Comparison of ENCODE assay signal across 8 cellular contexts in genomic region chr22:25702046-25702445, GRCh38. TPM values are rescaled to one million over a fixed set of nuclear protein-coding genes. Genes with fewer than 3 reads are reported as not detected.
DNase-seq lines count a peak whose midpoint lies in the region; ATAC-seq and TF ChIP-seq lines count a peak whose summit lies in the region.

No MANE protein-coding gene starts in this region.

- H3K27me3 ChIP-seq in OCI-LY3 (ENCODE audit: low read depth, low read length): no peaks in the 10 kb centered on the region

- POLR2A ChIA-PET in activated CD4-positive, alpha-beta T cell treated with anti-CD3 and anti-CD28 coated beads, Interleukin-2, amount 10 ng/mL, durations not matched to agents 7 days and 5 days (lab: Charles Lee): no interaction called here

- H3K4me1 Mint-ChIP-seq in activated CD4-positive, alpha-beta T cell treated with anti-CD3 and anti-CD28 coated beads, Interleukin-2, amount 10 ng/mL, durations not matched to agents 7 days and 5 days: peaks cover 64% of the 10 kb centered on the region
- peaks cover 8 to 14% of the 10 kb centered on the region in 2 donors for H3K4me1 Mint-ChIP-seq in stimulated activated naive B cell treated with anti-CD40 and anti-IgM and Interleukin-4, amounts not matched to agents 10 μg/mL and 1 μg/mL and 100 μg/mL, for 72 hours

- H3K9me3 ChIP-seq in OCI-LY3 (ENCODE audit: insufficient read depth, low read length): no peaks in the 10 kb centered on the region

- peak; percentile 73 for TF ChIP-seq CTCF in OCI-LY3 (IDR thresholded peaks at IDR 0.05; ENCODE audit: low read depth, low read length)

- peak overlapping the region; percentile 79 for H3K9ac ChIP-seq in OCI-LY3 (ENCODE audit: low read length)

- no peaks in the 10 kb centered on the region for H4K20me1 ChIP-seq in OCI-LY3 (ENCODE audit: insufficient read depth, low read length)

- H3K36me3 Mint-ChIP-seq in activated CD4-positive, alpha-beta T cell treated with anti-CD3 and anti-CD28 coated beads, Interleukin-2, amount 10 ng/mL, durations not matched to agents 7 days and 5 days (ENCODE audit: low read depth): peaks cover 54% of the 10 kb centered on the region
- H3K36me3 Mint-ChIP-seq in stimulated activated naive B cell treated with anti-CD40 and anti-IgM and Interleukin-4, amounts not matched to agents 10 μg/mL and 1 μg/mL and 100 μg/mL, for 72 hours: peaks cover 30 to 63% of the 10 kb centered on the region in 2 donors

- H3K36me3 ChIP-seq in OCI-LY3 (replicated peaks; ENCODE audit: low read depth, low read length): peaks cover 25% of the 10 kb centered on the region

- no peak for ATAC-seq in stimulated activated naive B cell treated with anti-CD40 and anti-IgM and Interleukin-4, amounts not matched to agents 10 μg/mL and 1 μg/mL and 100 μg/mL, for 72 hours (replicated peaks)
- ATAC-seq in HG02623 (IDR thresholded peaks at IDR 0.05; ENCODE audit: unreplicated experiment): no peak

- H2AFZ ChIP-seq in OCI-LY3 (ENCODE audit: low read depth, low read length): no peak overlapping the region

- H3K4me2 ChIP-seq in OCI-LY3 (ENCODE audit: low read length): peak overlapping the region; percentile 72

- no peaks in the 10 kb centered on the region for H3K9me3 Mint-ChIP-seq in activated CD4-positive, alpha-beta T cell treated with anti-CD3 and anti-CD28 coated beads, Interleukin-2, amount 10 ng/mL, durations not matched to agents 7 days and 5 days
- no peaks in the 10 kb centered on the region for H3K9me3 Mint-ChIP-seq in stimulated activated naive B cell treated with anti-CD40 and anti-IgM and Interleukin-4, amounts not matched to agents 10 μg/mL and 1 μg/mL and 100 μg/mL, for 72 hours

- no peaks in the 10 kb centered on the region for H3K27me3 Mint-ChIP-seq in activated CD4-positive, alpha-beta T cell treated with anti-CD3 and anti-CD28 coated beads, Interleukin-2, amount 10 ng/mL, durations not matched to agents 7 days and 5 days
- H3K27me3 Mint-ChIP-seq in stimulated activated naive B cell treated with anti-CD40 and anti-IgM and Interleukin-4, amounts not matched to agents 10 μg/mL and 1 μg/mL and 100 μg/mL, for 72 hours: no peaks in the 10 kb centered on the region

- CTCF ChIA-PET in activated CD4-positive, alpha-beta T cell treated with anti-CD3 and anti-CD28 coated beads, Interleukin-2, amount 10 ng/mL, durations not matched to agents 7 days and 5 days (lab: Charles Lee): interaction anchor here (1.4 kb wide), 1 partner anchor 71 kb away, joined by 6 read pairs; no protein-coding TSS in a partner anchor

- H3K4me3 ChIP-seq in OCI-LY3 (ENCODE audit: low read length): peak overlapping the region; percentile 56

- no peak for TF ChIP-seq POLR2A in erythroblast (IDR thresholded peaks at IDR 0.05; ENCODE audit: low read length)

- peak overlapping the region; percentile 91 for H3K27ac ChIP-seq in OCI-LY3 (ENCODE audit: low read length)

- peak overlapping the region; percentile 12 for H3K4me3 Mint-ChIP-seq in activated CD4-positive, alpha-beta T cell treated with anti-CD3 and anti-CD28 coated beads, Interleukin-2, amount 10 ng/mL, durations not matched to agents 7 days and 5 days
- H3K4me3 Mint-ChIP-seq in stimulated activated naive B cell treated with anti-CD40 and anti-IgM and Interleukin-4, amounts not matched to agents 10 μg/mL and 1 μg/mL and 100 μg/mL, for 72 hours: no peak overlapping the region

- peaks cover 56% of the 10 kb centered on the region for H3K4me1 ChIP-seq in OCI-LY3 (ENCODE audit: low read length)

- peak overlapping the region; percentile 91 for H3K27ac Mint-ChIP-seq in activated CD4-positive, alpha-beta T cell treated with anti-CD3 and anti-CD28 coated beads, Interleukin-2, amount 10 ng/mL, durations not matched to agents 7 days and 5 days
- H3K27ac Mint-ChIP-seq in stimulated activated naive B cell treated with anti-CD40 and anti-IgM and Interleukin-4, amounts not matched to agents 10 μg/mL and 1 μg/mL and 100 μg/mL, for 72 hours: peak overlapping the region; percentile 37

- DNase-seq in activated CD4-positive, alpha-beta T cell treated with anti-CD3 and anti-CD28 coated beads, Interleukin-2, amount 10 ng/mL, durations not matched to agents 7 days and 5 days: no peak
- no peak for DNase-seq in activated CD4-positive, alpha-beta T cell treated with anti-CD3 and anti-CD28 coated beads, Interleukin-2, amount 50 U/mL, for 1 hour
- DNase-seq in erythroblast (lab: John Stamatoyannopoulos, UW) (peak; percentile 41 to 55), HK-2 (ENCODE audit: unreplicated experiment) (no peak), NCI-H1048 (lab: John Stamatoyannopoulos, UW) (no peak)
- no peak for DNase-seq in stimulated activated naive B cell treated with anti-CD40 and anti-IgM and Interleukin-4, amounts not matched to agents 10 μg/mL and 1 μg/mL and 100 μg/mL, for 72 hours

- peaks cover 19% of the 10 kb centered on the region for H3K79me2 ChIP-seq in OCI-LY3 (ENCODE audit: low read length)

RNA-seq across cellular contexts. Expression of gene MYO18B, which starts 39.9 kb away (rescaled TPM):
- 1 to 10 TPM; 2.0 TPM for total RNA-seq in activated CD4-positive, alpha-beta T cell treated with anti-CD3 and anti-CD28 coated beads, Interleukin-2, amount 10 ng/mL, durations not matched to agents 7 days and 5 days

Comparison
In these comparisons a context has a peak if more than half of its experiments do, and no peak if none do; other contexts are left out.
1. DNase-seq: peak in erythroblast (2 of 2); none in activated CD4-positive, alpha-beta T cell treated with anti-CD3 and anti-CD28 coated beads, Interleukin-2, amount 10 ng/mL, durations not matched to agents 7 days and 5 days (single experiment), activated CD4-positive, alpha-beta T cell treated with anti-CD3 and anti-CD28 coated beads, Interleukin-2, amount 50 U/mL, for 1 hour (single experiment), stimulated activated naive B cell treated with anti-CD40 and anti-IgM and Interleukin-4, amounts not matched to agents 10 μg/mL and 1 μg/mL and 100 μg/mL, for 72 hours (single experiment), HK-2 (single experiment) and NCI-H1048 (single experiment).